Comparison of ENCODE assay signal across 32 cellular contexts in genomic region chr16:7722761-7723160, GRCh38.
"Had no signal": no experiment of that assay in that cellular context is flagged by ENCODE, and none has a peak within 500 bp of the region (broad histone marks: within the 10 kb centered on the region; RNA-seq: fewer than 3 reads in every experiment).

No MANE protein-coding gene starts in this region.

- H3K4me3 ChIP-seq: adrenal gland, body of pancreas had no signal

- ATAC-seq: activated CD4-positive, CD25-positive, alpha-beta regulatory T cell treated with anti-CD3 and anti-CD28 coated beads, Interleukin-2, amount 50 U/mL, for 24 hours; activated CD8-positive, alpha-beta T cell treated with anti-CD3 and anti-CD28 coated beads for 36 hours; activated naive CD8-positive, alpha-beta T cell treated with anti-CD3 and anti-CD28 coated beads, Interleukin-2, amount 50 U/mL, for 24 hours; body of pancreas; effector memory CD8-positive, alpha-beta T cell; T-helper 17 cell had no signal

- H3K9me3 ChIP-seq: adrenal gland, body of pancreas had no signal

- H3K36me3 ChIP-seq: adrenal gland, WERI-Rb-1 had no signal

- H3K27me3 ChIP-seq: adrenal gland, body of pancreas had no signal

- H3K4me1 ChIP-seq: adrenal gland, body of pancreas had no signal

- H3K4me3 Mint-ChIP-seq: activated B cell treated with CpG ODN at 0.5 μM for 24 hours; activated CD8-positive, alpha-beta T cell treated with anti-CD3 and anti-CD28 coated beads for 36 hours; activated naive CD4-positive, alpha-beta T cell treated with anti-CD3 and anti-CD28 coated beads for 36 hours; activated naive CD4-positive, alpha-beta T cell treated with anti-CD3 and anti-CD28 coated beads, Interleukin-2, amount 50 U/mL, for 24 hours; activated naive CD8-positive, alpha-beta T cell treated with anti-CD3 and anti-CD28 coated beads for 36 hours; activated naive CD8-positive, alpha-beta T cell treated with anti-CD3 and anti-CD28 coated beads, Interleukin-2, amount 50 U/mL, for 24 hours; activated T-helper 1 cell treated with anti-CD3 and anti-CD28 coated beads, Interleukin-12 subunit alpha, Interleukin-12 subunit beta, Interleukin-2, Interleukin-4 antibody, amounts not matched to agents 30 ng/mL and 10 ng/mL and 1 ng/mL, durations not matched to agents 14 hours and 24 hours and 36 hours; effector memory CD8-positive, alpha-beta T cell; T-helper 17 cell; T-helper 2 cell treated with Interferon-gamma antibody and Interleukin-4, amounts not matched to agents 5 μg/mL and 100 μg/mL, for 36 hours had no signal

- DNase-seq: activated B cell treated with CpG ODN at 0.5 μM for 24 hours; activated CD4-positive, alpha-beta T cell treated with anti-CD3 and anti-CD28 coated beads for 48 hours; activated CD4-positive, alpha-beta T cell treated with anti-CD3 and anti-CD28 coated beads, Interleukin-2, amount 50 U/mL, for 1 hour; activated CD4-positive, alpha-beta T cell treated with anti-CD3 and anti-CD28 coated beads, Interleukin-2, amount 50 U/mL, for 48 hours; activated CD8-positive, alpha-beta memory T cell treated with anti-CD3 and anti-CD28 coated beads for 24 hours; activated CD8-positive, alpha-beta T cell treated with anti-CD3 and anti-CD28 coated beads for 36 hours; activated effector memory CD4-positive, alpha-beta T cell treated with anti-CD3 and anti-CD28 coated beads, Interleukin-2, amount 50 U/mL, for 16 hours; activated naive CD4-positive, alpha-beta T cell treated with anti-CD3 and anti-CD28 coated beads for 36 hours; activated naive CD8-positive, alpha-beta T cell treated with anti-CD3 and anti-CD28 coated beads for 36 hours; activated naive CD8-positive, alpha-beta T cell treated with anti-CD3 and anti-CD28 coated beads, Interleukin-2, amount 50 U/mL, for 24 hours; activated T-cell treated with anti-CD3 and anti-CD28 coated beads, Interleukin-2, amount 50 U/mL, for 48 hours; adrenal gland; amygdala; aorta; body of pancreas; caudate nucleus; cortex of kidney; dermis blood vessel endothelial cell; effector CD4-positive, alpha-beta T cell; effector memory CD8-positive, alpha-beta T cell; foreskin fibroblast; head of caudate nucleus; T-helper 1 cell; T-helper 17 cell; T1000; WERI-Rb-1 had no signal

- H3K27ac Mint-ChIP-seq: activated B cell treated with CpG ODN at 0.5 μM for 24 hours; activated CD8-positive, alpha-beta T cell treated with anti-CD3 and anti-CD28 coated beads for 36 hours; activated naive CD4-positive, alpha-beta T cell treated with anti-CD3 and anti-CD28 coated beads for 36 hours; activated naive CD4-positive, alpha-beta T cell treated with anti-CD3 and anti-CD28 coated beads, Interleukin-2, amount 50 U/mL, for 24 hours; activated naive CD8-positive, alpha-beta T cell treated with anti-CD3 and anti-CD28 coated beads for 36 hours; activated naive CD8-positive, alpha-beta T cell treated with anti-CD3 and anti-CD28 coated beads, Interleukin-2, amount 50 U/mL, for 24 hours; activated T-helper 1 cell treated with anti-CD3 and anti-CD28 coated beads, Interleukin-12 subunit alpha, Interleukin-12 subunit beta, Interleukin-2, Interleukin-4 antibody, amounts not matched to agents 30 ng/mL and 10 ng/mL and 1 ng/mL, durations not matched to agents 14 hours and 24 hours and 36 hours; activated T-helper 2 cell treated with anti-CD3 and anti-CD28 coated beads, Interferon-gamma antibody, Interleukin-2, Interleukin-4, amounts not matched to agents 10 μg/mL and 5 μg/mL and 100 μg/mL, durations not matched to agents 14 hours and 24 hours and 36 hours; effector memory CD8-positive, alpha-beta T cell; T-helper 17 cell; T-helper 2 cell treated with Interferon-gamma antibody and Interleukin-4, amounts not matched to agents 5 μg/mL and 100 μg/mL, for 36 hours had no signal

- H3K27ac ChIP-seq: adrenal gland, body of pancreas, epithelial cell of prostate, WERI-Rb-1 had no signal

- H3K9me3 Mint-ChIP-seq: activated naive CD4-positive, alpha-beta T cell treated with anti-CD3 and anti-CD28 coated beads, Interleukin-2, amount 50 U/mL, for 24 hours had no signal

- H3K36me3 Mint-ChIP-seq: activated naive CD4-positive, alpha-beta T cell treated with anti-CD3 and anti-CD28 coated beads, Interleukin-2, amount 50 U/mL, for 24 hours; activated naive CD8-positive, alpha-beta T cell treated with anti-CD3 and anti-CD28 coated beads for 36 hours had no signal

- H3K27me3 Mint-ChIP-seq: activated B cell treated with CpG ODN at 0.5 μM for 24 hours; activated CD8-positive, alpha-beta T cell treated with anti-CD3 and anti-CD28 coated beads for 36 hours; activated naive CD4-positive, alpha-beta T cell treated with anti-CD3 and anti-CD28 coated beads, Interleukin-2, amount 50 U/mL, for 24 hours; activated naive CD8-positive, alpha-beta T cell treated with anti-CD3 and anti-CD28 coated beads for 36 hours; activated naive CD8-positive, alpha-beta T cell treated with anti-CD3 and anti-CD28 coated beads, Interleukin-2, amount 50 U/mL, for 24 hours; effector memory CD8-positive, alpha-beta T cell; T-helper 17 cell had no signal

- H3K4me1 Mint-ChIP-seq: activated B cell treated with CpG ODN at 0.5 μM for 24 hours; activated naive CD4-positive, alpha-beta T cell treated with anti-CD3 and anti-CD28 coated beads, Interleukin-2, amount 50 U/mL, for 24 hours; activated naive CD8-positive, alpha-beta T cell treated with anti-CD3 and anti-CD28 coated beads for 36 hours; activated naive CD8-positive, alpha-beta T cell treated with anti-CD3 and anti-CD28 coated beads, Interleukin-2, amount 50 U/mL, for 24 hours; T-helper 17 cell had no signal
